In genomic region chr16:1761751-1762150, GRCh38 we compare ENCODE assay signal across 25 cellular contexts.
"Had no signal": no experiment of that assay in that cellular context is flagged by ENCODE, and none has a peak within 500 bp of the region (broad histone marks: within the 10 kb centered on the region; RNA-seq: fewer than 3 reads in every experiment).

No MANE protein-coding gene starts in this region.

- H3K27me3 ChIP-seq: left lung, pancreas, suprapubic skin, tibial artery, upper lobe of right lung had no signal

- DNase-seq: hypothalamus; immature natural killer cell; kidney; left colon; left lung; lower lobe of right lung; mammary epithelial cell; mesenchymal stem cell; naive thymus-derived CD8-positive, alpha-beta T cell; posterior cingulate gyrus; retina; stimulated activated CD4-positive, alpha-beta T cell treated with anti-CD3 and anti-CD28 coated beads, Interleukin-4, amount 100 ng/mL, for 24 hours; stimulated activated naive CD4-positive, alpha-beta T cell; tibial artery; trophoblast cell; upper lobe of right lung had no signal

- H3K27ac Mint-ChIP-seq: immature natural killer cell; nephron; stimulated activated effector memory CD8-positive, alpha-beta T cell treated with anti-CD3 and anti-CD28 coated beads, Interleukin-12 subunit alpha, Interleukin-12 subunit beta, amount 100 ng/mL, for 72 hours; stimulated activated naive CD8-positive, alpha-beta T cell treated with anti-CD3 and anti-CD28 coated beads, Interleukin-15, Interleukin-2, amounts not matched to agents 100 ng/mL and 50 ng/mL, for 24 hours had no signal

- H3K9me3 Mint-ChIP-seq: immature natural killer cell; naive thymus-derived CD8-positive, alpha-beta T cell; nephron; neural crest cell; stimulated activated effector memory CD8-positive, alpha-beta T cell treated with anti-CD3 and anti-CD28 coated beads, Interleukin-12 subunit alpha, Interleukin-12 subunit beta, amount 100 ng/mL, for 72 hours; stimulated activated naive CD8-positive, alpha-beta T cell treated with anti-CD3 and anti-CD28 coated beads, Interleukin-15, Interleukin-2, amounts not matched to agents 100 ng/mL and 50 ng/mL, for 24 hours had no signal

- H3K27me3 Mint-ChIP-seq: naive thymus-derived CD8-positive, alpha-beta T cell; stimulated activated naive CD8-positive, alpha-beta T cell treated with anti-CD3 and anti-CD28 coated beads, Interleukin-15, Interleukin-2, amounts not matched to agents 100 ng/mL and 50 ng/mL, for 24 hours had no signal

- H3K4me1 ChIP-seq: left lung, lower lobe of right lung, pancreas, prostate gland, tibial artery, upper lobe of right lung had no signal

- H3K4me3 Mint-ChIP-seq: immature natural killer cell; naive thymus-derived CD8-positive, alpha-beta T cell; nephron; neural crest cell; stimulated activated effector memory CD8-positive, alpha-beta T cell treated with anti-CD3 and anti-CD28 coated beads, Interleukin-12 subunit alpha, Interleukin-12 subunit beta, amount 100 ng/mL, for 72 hours; stimulated activated naive CD8-positive, alpha-beta T cell treated with anti-CD3 and anti-CD28 coated beads, Interleukin-15, Interleukin-2, amounts not matched to agents 100 ng/mL and 50 ng/mL, for 24 hours had no signal

- H3K9me3 ChIP-seq: left lung, lower lobe of right lung, pancreas, prostate gland, suprapubic skin, thoracic aorta, tibial artery, upper lobe of right lung had no signal

- H3K27ac ChIP-seq: left lung, lower lobe of right lung, pancreas, prostate gland, skin epidermis, suprapubic skin, thoracic aorta, tibial artery, upper lobe of right lung had no signal

- H3K4me3 ChIP-seq: left lung, lower lobe of right lung, pancreas, prostate gland, skin epidermis, suprapubic skin, thoracic aorta, tibial artery, upper lobe of right lung had no signal

- H3K4me1 Mint-ChIP-seq: nephron, neural crest cell had no signal
